In the genomic region with DNA sequence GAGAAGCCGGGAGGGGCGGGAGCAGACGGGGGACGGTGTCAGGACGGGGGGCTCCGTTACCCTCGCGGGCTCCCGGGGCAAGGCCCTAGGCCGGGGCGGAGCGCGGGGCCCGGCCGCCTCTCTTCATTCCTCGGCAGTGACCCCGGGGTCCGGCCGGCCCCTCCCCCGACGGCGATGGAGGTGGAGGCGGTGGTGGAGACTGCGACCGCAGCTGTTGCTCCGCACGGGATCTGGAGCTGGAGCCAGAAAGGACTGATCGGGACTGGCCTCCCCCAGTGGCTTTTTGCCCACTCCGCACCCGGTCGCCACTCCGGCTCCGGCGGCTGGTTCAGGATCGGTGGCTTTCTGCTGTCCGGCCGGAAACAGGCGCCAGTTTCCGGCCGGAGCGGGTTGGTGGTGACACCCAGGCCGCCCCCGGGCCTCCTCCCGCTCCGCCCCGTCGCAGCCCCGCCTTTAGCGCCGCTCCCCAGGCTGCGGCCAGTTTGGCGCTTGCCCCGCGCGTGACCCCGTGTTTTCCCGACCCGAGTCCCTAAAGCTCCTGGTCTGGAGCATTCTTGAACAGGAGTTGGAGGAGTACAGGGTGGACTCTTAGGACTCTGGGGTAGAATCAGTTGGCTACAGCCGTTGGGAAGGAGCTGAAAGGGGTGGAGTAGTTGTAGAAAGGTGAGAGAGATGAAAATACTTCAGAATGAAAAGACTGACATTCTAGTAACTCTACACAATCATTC, we compare ENCODE assay signal across 8 cellular contexts. TPM values are rescaled to one million over a fixed set of nuclear protein-coding genes. Genes with fewer than 3 reads are reported as not detected.
DNase-seq lines count a peak whose midpoint lies in the region; ATAC-seq and TF ChIP-seq lines count a peak whose summit lies in the region.

OTUD7B (minus strand) TSS at position 339 of the 728 bp plus-strand sequence. CDS start 33,216 bp downstream, outside the sequence.

- H3K36me3 Mint-ChIP-seq in activated CD4-positive, alpha-beta T cell treated with anti-CD3 and anti-CD28 coated beads, Interleukin-2, amount 10 ng/mL, durations not matched to agents 7 days and 5 days (ENCODE audit: low read depth), result peaks cover 5% of the 10 kb centered on the region

- in situ Hi-C loops in GM18951 (cut with MboI; ENCODE audit: low sequenced_read_pairs, unreplicated experiment), result no loop called here

- H3K27me3 Mint-ChIP-seq in activated CD4-positive, alpha-beta T cell treated with anti-CD3 and anti-CD28 coated beads, Interleukin-2, amount 10 ng/mL, durations not matched to agents 7 days and 5 days, result peaks cover 4% of the 10 kb centered on the region

- POLR2A ChIA-PET in AG04449 (lab: Yijun Ruan, JAX), result interaction anchor here (0.6 to 3.1 kb wide), 4 partner anchors 8 to 124 kb away, joined by 3 to 15 read pairs (median 4); a partner anchor contains a TSS
- POLR2A ChIA-PET in activated CD4-positive, alpha-beta T cell treated with anti-CD3 and anti-CD28 coated beads, Interleukin-2, amount 10 ng/mL, durations not matched to agents 7 days and 5 days (lab: Charles Lee), result no interaction called here

- H3K27ac Mint-ChIP-seq in activated CD4-positive, alpha-beta T cell treated with anti-CD3 and anti-CD28 coated beads, Interleukin-2, amount 10 ng/mL, durations not matched to agents 7 days and 5 days, result peak within 1 kb of the TSS; percentile 91

- H3K4me3 ChIP-seq in AG04449 (ENCODE audit: low read depth, low read length), result peak within 1 kb of the TSS; percentile 87

- ATAC-seq in HG03159 (IDR thresholded peaks at IDR 0.05; ENCODE audit: unreplicated experiment), result peak; percentile 79
- ATAC-seq in left lobe of liver, result peak; percentile 92

- CTCF ChIA-PET in AG04449 (lab: Yijun Ruan, JAX), result interaction anchor here (0.8 to 3.7 kb wide), 11 partner anchors 8 to 155 kb away, joined by 3 to 29 read pairs (median 3); partner anchors contain the start of gene VPS45
- CTCF ChIA-PET in activated CD4-positive, alpha-beta T cell treated with anti-CD3 and anti-CD28 coated beads, Interleukin-2, amount 10 ng/mL, durations not matched to agents 7 days and 5 days (lab: Charles Lee), result interaction anchor here (0.6 to 2.4 kb wide), 5 partner anchors 12 to 1624 kb away, joined by 3 to 5 read pairs (median 3); no protein-coding TSS in a partner anchor

- peak; percentile 81 for TF ChIP-seq POLR2A in GM18951 (IDR thresholded peaks at IDR 0.05; ENCODE audit: extremely low read depth, insufficient read depth, insufficient read length)

- peak within 1 kb of the TSS; percentile 94 for H3K4me3 Mint-ChIP-seq in activated CD4-positive, alpha-beta T cell treated with anti-CD3 and anti-CD28 coated beads, Interleukin-2, amount 10 ng/mL, durations not matched to agents 7 days and 5 days

- H3K9me3 Mint-ChIP-seq in activated CD4-positive, alpha-beta T cell treated with anti-CD3 and anti-CD28 coated beads, Interleukin-2, amount 10 ng/mL, durations not matched to agents 7 days and 5 days, result no peaks in the 10 kb centered on the region

- TF ChIP-seq CTCF in AG04449 (IDR thresholded peaks at IDR 0.05; ENCODE audit: insufficient read depth, low read length, missing control alignments), result peak; percentile 18

- H3K4me1 Mint-ChIP-seq in activated CD4-positive, alpha-beta T cell treated with anti-CD3 and anti-CD28 coated beads, Interleukin-2, amount 10 ng/mL, durations not matched to agents 7 days and 5 days, result peaks cover 35% of the 10 kb centered on the region

- DNase-seq in AG04449 (ENCODE audit: low read depth, low spot score) (no peak), NCI-H446 (lab: John Stamatoyannopoulos, UW) (peak; percentile 64 to 91), cortex of kidney (lab: John Stamatoyannopoulos, UW) (peak; percentile 90), left lobe of liver (ENCODE audit: low spot score) (peak; percentile 93)
- peak; percentile 69 for DNase-seq in activated CD4-positive, alpha-beta T cell treated with anti-CD3 and anti-CD28 coated beads, Interleukin-2, amount 10 ng/mL, durations not matched to agents 7 days and 5 days
- peak; percentile 77 for DNase-seq in stimulated activated CD4-positive, alpha-beta T cell treated with anti-CD3 and anti-CD28 coated beads, Interleukin-1b, Interleukin-23, amount 100 ng/mL, for 48 hours

RNA-seq across cellular contexts. Expression of gene OTUD7B, which starts in this region (rescaled TPM):
- 10 to 100 TPM in 1 of 2 experiments, 1 to 10 TPM in 1; 9.9 to 10.6 TPM for total RNA-seq in activated CD4-positive, alpha-beta T cell treated with anti-CD3 and anti-CD28 coated beads, Interleukin-2, amount 10 ng/mL, durations not matched to agents 7 days and 5 days
- 19.1 TPM for total RNA-seq in left lobe of liver
